In genomic region chr4:70637239-70637920, GRCh38 we compare ENCODE assay signal across 14 cellular contexts. TPM values are rescaled to one million over a fixed set of nuclear protein-coding genes. Genes with fewer than 3 reads are reported as not detected.
DNase-seq lines count a peak whose midpoint lies in the region; ATAC-seq and FAIRE-seq lines count a peak whose summit lies in the region.
"Had no signal": no experiment of that assay in that cellular context is flagged by ENCODE, and none has a peak within 500 bp of the region (broad histone marks: within the 10 kb centered on the region; RNA-seq: fewer than 3 reads in every experiment).

No MANE protein-coding gene starts in this region.

- DNase-seq in Right ventricle myocardium inferior (ENCODE audit: missing footprints) (no peak), cardiac septum (ENCODE audit: low spot score) (no peak), NCI-H524 treated with DMSO at 0.1 percent for 48 hours (lab: John Stamatoyannopoulos, UW) (peak; percentile 59), GM19240 (ENCODE audit: insufficient read length, low spot score) (no peak), RKO (ENCODE audit: low spot score) (no peak)
- DNase-seq: activated CD4-positive, alpha-beta T cell treated with anti-CD3 and anti-CD28 coated beads, Interleukin-2, amount 10 ng/mL, durations not matched to agents 7 days and 5 days; aorta; KBM-7; PC-9; upper lobe of left lung had no signal

- intact Hi-C loops in Right ventricle myocardium inferior (cut with DNase I) (no loop called here), cardiac septum (cut with DNase I) (no loop called here)

- ATAC-seq in Right ventricle myocardium inferior = peak; percentile 42
- ATAC-seq in HG03432 (IDR thresholded peaks at IDR 0.05; ENCODE audit: unreplicated experiment) = no peak
- ATAC-seq in HG03175 (IDR thresholded peaks at IDR 0.05; ENCODE audit: unreplicated experiment) = no peak

- peak; percentile 99 for FAIRE-seq in islet of Langerhans (lab: Jason Lieb, UNC)

RNA-seq across cellular contexts. Expression of gene ENAM, which starts 8.8 kb away (rescaled TPM):
- total RNA-seq in Right ventricle myocardium inferior (3.5 TPM), cardiac septum (11.1 TPM)
- total RNA-seq: mononuclear cell, PC-9 had no signal

RNA-seq across cellular contexts. Expression of gene JCHAIN, which starts 28.9 kb away (rescaled TPM):
- total RNA-seq in Right ventricle myocardium inferior (6.5 TPM), cardiac septum (1.5 TPM)
- total RNA-seq: PC-9 had no signal

RNA-seq across cellular contexts. Expression of gene AMBN, which starts 45.3 kb away (rescaled TPM):
- not detected for total RNA-seq in Right ventricle myocardium inferior
- not detected for total RNA-seq in cardiac septum
- total RNA-seq: activated CD4-positive, alpha-beta T cell treated with anti-CD3 and anti-CD28 coated beads, Interleukin-2, amount 10 ng/mL, durations not matched to agents 7 days and 5 days; aorta; mononuclear cell; PC-9; upper lobe of left lung had no signal

RNA-seq across cellular contexts. Expression of gene UTP3, which starts 51.0 kb away (rescaled TPM):
- total RNA-seq in Right ventricle myocardium inferior (14.8 TPM), cardiac septum (22.8 TPM)
